12 cellular contexts compared by ENCODE assay signal in genomic region chr18:48944634-48945033, GRCh38. TPM values are rescaled to one million over a fixed set of nuclear protein-coding genes. Genes with fewer than 3 reads are reported as not detected.
A peak's percentile ranks its signal among the peaks of the same experiment; 100 is the strongest.
DNase-seq lines count a peak whose midpoint lies in the region; ATAC-seq, FAIRE-seq and TF ChIP-seq lines count a peak whose summit lies in the region.
"Had no signal": no experiment of that assay in that cellular context is flagged by ENCODE, and none has a peak within 500 bp of the region (broad histone marks: within the 10 kb centered on the region; RNA-seq: fewer than 3 reads in every experiment).

No MANE protein-coding gene starts in this region.

- H3K36me3 Mint-ChIP-seq in T-cell: peaks cover 61% of the 10 kb centered on the region

- H3K9me3 Mint-ChIP-seq in T-cell: no peaks in the 10 kb centered on the region
- H3K9me3 Mint-ChIP-seq: stimulated activated naive CD8-positive, alpha-beta T cell treated with anti-CD3 and anti-CD28 coated beads, Interleukin-15, Interleukin-2, amounts not matched to agents 100 ng/mL and 50 ng/mL, for 24 hours had no signal

- no peaks in the 10 kb centered on the region for H3K9me2 ChIP-seq in SK-N-SH

- H3K27ac ChIP-seq in SK-N-SH (ENCODE audit: low read depth in 2 of 2, low read length in 1 of 2) (peak overlapping the region; percentile 44 to 84), small intestine (ENCODE audit: low read depth in 1 of 2, low read length in 1 of 2) (peak overlapping the region; percentile 1 to 13)

- H3F3A ChIP-seq in SK-N-SH (replicated peaks; ENCODE audit: insufficient read depth): peaks cover 83% of the 10 kb centered on the region

- H3K79me2 ChIP-seq in SK-N-SH (ENCODE audit: insufficient read depth): peaks cover 100% of the 10 kb centered on the region

- H3K4me3 Mint-ChIP-seq in T-cell: peak overlapping the region; percentile 36 to 87 (median 62)
- H3K4me3 Mint-ChIP-seq: stimulated activated naive CD8-positive, alpha-beta T cell treated with anti-CD3 and anti-CD28 coated beads, Interleukin-15, Interleukin-2, amounts not matched to agents 100 ng/mL and 50 ng/mL, for 24 hours had no signal

- peak overlapping the region in 1 of 2 experiments; percentile 98; a peak in 3 of 4 replicates for H3K4me3 ChIP-seq in SK-N-SH (ENCODE audit: low read depth in 2 of 2, low read length in 1 of 2)
- H3K4me3 ChIP-seq in small intestine (ENCODE audit: low read depth in 1 of 2, low read length in 2 of 2): peak overlapping the region in 1 of 2 donors; percentile 7

- no peak for TF ChIP-seq EP300 in SK-N-SH (IDR thresholded peaks at IDR 0.05; ENCODE audit: borderline replicate concordance in 1 of 2, low read depth in 1 of 2, low read length in 1 of 2)

- FAIRE-seq in small intestine (lab: Jason Lieb, UNC): no peak
- FAIRE-seq: A204.1 had no signal

- H3K27ac Mint-ChIP-seq in T-cell: peak overlapping the region; percentile 49 to 50

- H3K36me3 ChIP-seq in SK-N-SH (replicated peaks in 1 of 2; ENCODE audit: control insufficient read depth in 1 of 2, insufficient read depth in 2 of 2, low read length in 1 of 2) (peaks cover 35 to 63% of the 10 kb centered on the region in 2 experiments), small intestine (ENCODE audit: control insufficient read depth in 2 of 2, insufficient read depth in 2 of 2, low read length in 2 of 2) (peaks cover 2 to 6% of the 10 kb centered on the region in 2 donors)

- H3K27me3 Mint-ChIP-seq in T-cell: no peaks in the 10 kb centered on the region

- peaks cover 54 to 72% of the 10 kb centered on the region in 2 experiments for H3K4me1 ChIP-seq in SK-N-SH (ENCODE audit: control insufficient read depth in 1 of 2, insufficient read depth in 2 of 2, low read depth in 1 of 2, low read length in 1 of 2)
- peaks cover 22 to 46% of the 10 kb centered on the region in 2 donors for H3K4me1 ChIP-seq in small intestine (ENCODE audit: control insufficient read depth in 2 of 2, insufficient read depth in 1 of 2, low read depth in 1 of 2, low read length in 1 of 2)

- H3K4me1 Mint-ChIP-seq in T-cell: peaks cover 87 to 92% (median 87%) of the 10 kb centered on the region in 3 donors

- no peak overlapping the region for H2AFZ ChIP-seq in SK-N-SH (ENCODE audit: low read depth)

- WGBS in SK-N-SH (ENCODE audit: low lambda C conversion rate): 72% methylated on average over 7 of the region's 7 CpGs
- WGBS in small intestine, 3 donors: 81 to 87% (median 83%) methylated on average over 7 of the region's 7 CpGs

- TF ChIP-seq CTCF in SK-N-SH (IDR thresholded peaks at IDR 0.05): no peak

- POLR2A ChIA-PET in SK-N-SH (lab: Yijun Ruan, JAX) (interaction anchor here (1.0 kb wide), 1 partner anchor 83 kb away, joined by 3 read pairs; no protein-coding TSS in a partner anchor), T-cell (lab: Charles Lee) (interaction anchor here in 1 of 2 donors (0.5 kb wide), 1 partner anchor 220 kb away, joined by 3 read pairs; no protein-coding TSS in a partner anchor)

- no peak for ATAC-seq in SK-N-SH treated with all-trans-retinoic acid at 6 μM for 48 hours
- ATAC-seq in T-cell (replicated peaks in 1 of 4): no peak
- no peak for ATAC-seq in HG02623 (IDR thresholded peaks at IDR 0.05; ENCODE audit: unreplicated experiment)
- ATAC-seq in HG03520 (IDR thresholded peaks at IDR 0.05; ENCODE audit: unreplicated experiment): no peak

- no peak for DNase-seq in SK-N-SH
- no peak for DNase-seq in T-cell
- peak; percentile 67 for DNase-seq in islet precursor cell
- DNase-seq in small intestine: no peak
- no peak for DNase-seq in stimulated activated CD4-positive, alpha-beta T cell treated with anti-CD3 and anti-CD28 coated beads, Interleukin-2, amount 100 ng/mL, for 24 hours
- DNase-seq: anterior cingulate cortex, NCI-H345 had no signal

- H4K20me1 ChIP-seq in SK-N-SH (ENCODE audit: insufficient read depth): peaks cover 99% of the 10 kb centered on the region

- H3K4me2 ChIP-seq in SK-N-SH: peak overlapping the region; percentile 91

- H3K9ac ChIP-seq in SK-N-SH: peak overlapping the region; percentile 51; the same call in 1 of the 2 replicates

- no peaks in the 10 kb centered on the region for H3K9me3 ChIP-seq in SK-N-SH
- H3K9me3 ChIP-seq in small intestine (ENCODE audit: control insufficient read depth, low read depth): no peaks in the 10 kb centered on the region

- H3K27me3 ChIP-seq in SK-N-SH (ENCODE audit: insufficient read depth): no peaks in the 10 kb centered on the region
- H3K27me3 ChIP-seq in small intestine (ENCODE audit: control insufficient read depth in 2 of 2, insufficient read depth in 2 of 2, low read length in 2 of 2): no peaks in the 10 kb centered on the region

- TF ChIP-seq RAD21 in SK-N-SH (IDR thresholded peaks at IDR 0.05; ENCODE audit: low read length): no peak

- CTCF ChIA-PET in SK-N-SH (lab: Yijun Ruan, JAX): interaction anchor here (0.6 kb wide), 1 partner anchor 28 kb away, joined by 3 read pairs; no protein-coding TSS in a partner anchor
- CTCF ChIA-PET in T-cell (lab: Charles Lee): interaction anchor here (0.5 to 0.9 kb wide), 3 partner anchors 28 to 153 kb away, joined by 3 to 4 read pairs (median 3); no protein-coding TSS in a partner anchor

TF ChIP-seq in SK-N-SH, 30 proteins besides CTCF, POLR2A, EP300 and RAD21 (continues in another document):
- TF ChIP-seq POLR2AphosphoS5 (IDR thresholded peaks at IDR 0.05; ENCODE audit: low read depth, low read length) (no peak), REST (IDR thresholded peaks at IDR 0.05; ENCODE audit: low read depth, low read length) (no peak), NFIC (IDR thresholded peaks at IDR 0.05; ENCODE audit: borderline replicate concordance) (no peak)

TF ChIP-seq in SK-N-SH treated with all-trans-retinoic acid at 6 μM for 48 hours, 23 proteins besides CTCF, POLR2A, EP300 and RAD21:
- TF ChIP-seq PPARA (CRISPR knock-in tag; IDR thresholded peaks at IDR 0.05; ENCODE audit: borderline replicate concordance): no peak
- no peak for TF ChIP-seq TOX (CRISPR knock-in tag; IDR thresholded peaks at IDR 0.05; ENCODE audit: borderline replicate concordance)
- TF ChIP-seq CSRNP3 (CRISPR knock-in tag; IDR thresholded peaks at IDR 0.05): no peak
- no peak for TF ChIP-seq ZFP30 (CRISPR knock-in tag; IDR thresholded peaks at IDR 0.05)
- no peak for TF ChIP-seq CSDC2 (CRISPR knock-in tag; IDR thresholded peaks at IDR 0.05)
- TF ChIP-seq TCF4 (CRISPR knock-in tag; IDR thresholded peaks at IDR 0.05; ENCODE audit: borderline replicate concordance): no peak

RNA-seq across cellular contexts. Expression of gene SMAD7, which starts 6.1 kb away (rescaled TPM):
- polyA plus RNA-seq in SK-N-SH (2012; rRNA removed) (19.1 and 20.0 TPM in 2 replicates), small intestine (10 to 100 TPM; 17.2 to 24.0 (median 18.3) TPM)
- 11.3 and 14.5 TPM in 2 replicates for polyA plus RNA-seq in SK-N-SH (2012; cell fraction: cytosol; rRNA removed)
- polyA plus RNA-seq in SK-N-SH (2012; cell fraction: nucleus; rRNA removed): 15.2 and 26.8 TPM in 2 replicates
- total RNA-seq in T-cell: 100 to 1,000 TPM in 1 of 5 donors, 10 to 100 TPM in 4; 28.5 to 138 (median 57.7) TPM
